1 cellular context compared by ENCODE assay signal in genomic region chr2:165197346-165197745, GRCh38.
TF ChIP-seq lines count a peak whose summit lies in the region.

No MANE protein-coding gene starts in this region.

TF ChIP-seq in GM23338, 12 proteins besides CTCF, POLR2A, EP300 and RAD21 (continued from another document):
- TF ChIP-seq ZNF462 (CRISPR knock-in tag; IDR thresholded peaks at IDR 0.05) (no peak), NANOG (IDR thresholded peaks at IDR 0.05; ENCODE audit: borderline replicate concordance) (no peak), JUNB (IDR thresholded peaks at IDR 0.05; ENCODE audit: unreplicated experiment) (no peak)
TF ChIP-seq in GM23338: peak in this region for 0.
